Comparison of ENCODE assay signal across 8 cellular contexts in genomic region chr2:201618744-201619654, GRCh38. TPM values are rescaled to one million over a fixed set of nuclear protein-coding genes. Genes with fewer than 3 reads are reported as not detected.
DNase-seq lines count a peak whose midpoint lies in the region; ATAC-seq and TF ChIP-seq lines count a peak whose summit lies in the region.

No MANE protein-coding gene starts in this region.

- H3K27ac Mint-ChIP-seq in activated naive CD4-positive, alpha-beta T cell treated with anti-CD3 and anti-CD28 coated beads, Interleukin-2, amount 10 ng/mL, durations not matched to agents 7 days and 5 days: no peak overlapping the region
- no peak overlapping the region for H3K27ac Mint-ChIP-seq in activated CD8-positive, alpha-beta memory T cell treated with anti-CD3 and anti-CD28 coated beads, Interleukin-2, amount 10 ng/mL, durations not matched to agents 7 days and 5 days
- H3K27ac Mint-ChIP-seq in effector memory CD8-positive, alpha-beta T cell: peak overlapping the region in 1 of 2 donors; percentile 33

- no peaks in the 10 kb centered on the region for H3K36me3 Mint-ChIP-seq in activated naive CD4-positive, alpha-beta T cell treated with anti-CD3 and anti-CD28 coated beads, Interleukin-2, amount 10 ng/mL, durations not matched to agents 7 days and 5 days
- no peaks in the 10 kb centered on the region for H3K36me3 Mint-ChIP-seq in activated CD8-positive, alpha-beta memory T cell treated with anti-CD3 and anti-CD28 coated beads, Interleukin-2, amount 10 ng/mL, durations not matched to agents 7 days and 5 days
- H3K36me3 Mint-ChIP-seq in effector memory CD8-positive, alpha-beta T cell (ENCODE audit: insufficient read depth): no peaks in the 10 kb centered on the region

- H3K9me3 Mint-ChIP-seq in activated naive CD4-positive, alpha-beta T cell treated with anti-CD3 and anti-CD28 coated beads, Interleukin-2, amount 10 ng/mL, durations not matched to agents 7 days and 5 days: no peaks in the 10 kb centered on the region
- H3K9me3 Mint-ChIP-seq in activated CD8-positive, alpha-beta memory T cell treated with anti-CD3 and anti-CD28 coated beads, Interleukin-2, amount 10 ng/mL, durations not matched to agents 7 days and 5 days (ENCODE audit: low read depth): no peaks in the 10 kb centered on the region
- H3K9me3 Mint-ChIP-seq in effector memory CD8-positive, alpha-beta T cell: no peaks in the 10 kb centered on the region

- ATAC-seq in activated CD8-positive, alpha-beta memory T cell treated with anti-CD3 and anti-CD28 coated beads, Interleukin-2, amount 10 ng/mL, durations not matched to agents 7 days and 5 days: no peak
- ATAC-seq in effector memory CD8-positive, alpha-beta T cell (replicated peaks): no peak

- no peak overlapping the region for H3K4me3 Mint-ChIP-seq in activated naive CD4-positive, alpha-beta T cell treated with anti-CD3 and anti-CD28 coated beads, Interleukin-2, amount 10 ng/mL, durations not matched to agents 7 days and 5 days
- H3K4me3 Mint-ChIP-seq in activated CD8-positive, alpha-beta memory T cell treated with anti-CD3 and anti-CD28 coated beads, Interleukin-2, amount 10 ng/mL, durations not matched to agents 7 days and 5 days: no peak overlapping the region
- no peak overlapping the region for H3K4me3 Mint-ChIP-seq in effector memory CD8-positive, alpha-beta T cell

- CTCF ChIA-PET in activated naive CD4-positive, alpha-beta T cell treated with anti-CD3 and anti-CD28 coated beads, Interleukin-2, amount 10 ng/mL, durations not matched to agents 7 days and 5 days (lab: Charles Lee): no interaction called here
- CTCF ChIA-PET in activated CD8-positive, alpha-beta memory T cell treated with anti-CD3 and anti-CD28 coated beads, Interleukin-2, amount 10 ng/mL, durations not matched to agents 7 days and 5 days (lab: Charles Lee): no interaction called here

- H3K4me3 ChIP-seq in epithelial cell of proximal tubule (ENCODE audit: low read depth, low read length): peak overlapping the region; percentile 16

- peaks cover under 1% of the 10 kb centered on the region for H3K27me3 Mint-ChIP-seq in activated naive CD4-positive, alpha-beta T cell treated with anti-CD3 and anti-CD28 coated beads, Interleukin-2, amount 10 ng/mL, durations not matched to agents 7 days and 5 days
- peaks cover 12% of the 10 kb centered on the region for H3K27me3 Mint-ChIP-seq in activated CD8-positive, alpha-beta memory T cell treated with anti-CD3 and anti-CD28 coated beads, Interleukin-2, amount 10 ng/mL, durations not matched to agents 7 days and 5 days
- H3K27me3 Mint-ChIP-seq in effector memory CD8-positive, alpha-beta T cell: no peaks in the 10 kb centered on the region

- no peaks in the 10 kb centered on the region for H3K4me1 Mint-ChIP-seq in activated naive CD4-positive, alpha-beta T cell treated with anti-CD3 and anti-CD28 coated beads, Interleukin-2, amount 10 ng/mL, durations not matched to agents 7 days and 5 days
- no peaks in the 10 kb centered on the region for H3K4me1 Mint-ChIP-seq in activated CD8-positive, alpha-beta memory T cell treated with anti-CD3 and anti-CD28 coated beads, Interleukin-2, amount 10 ng/mL, durations not matched to agents 7 days and 5 days
- H3K4me1 Mint-ChIP-seq in effector memory CD8-positive, alpha-beta T cell (ENCODE audit: low read depth in 2 of 2): no peaks in the 10 kb centered on the region

- peak; percentile 38 for TF ChIP-seq CTCF in epithelial cell of proximal tubule (conservative IDR thresholded peaks at IDR 0.05; ENCODE audit: low read depth, low read length)

- DNase-seq in AG08396 (ENCODE audit: low spot score): peak; percentile 92
- peak; percentile 40 for DNase-seq in NCI-H2171 (lab: John Stamatoyannopoulos, UW)
- DNase-seq in epithelial cell of proximal tubule (ENCODE audit: low read depth): no peak
- DNase-seq in mucosa of gallbladder (ENCODE audit: low spot score): peak; percentile 64
- no peak for DNase-seq in activated naive CD4-positive, alpha-beta T cell treated with anti-CD3 and anti-CD28 coated beads, Interleukin-2, amount 10 ng/mL, durations not matched to agents 7 days and 5 days
- no peak for DNase-seq in activated CD8-positive, alpha-beta memory T cell treated with anti-CD3 and anti-CD28 coated beads, Interleukin-2, amount 10 ng/mL, durations not matched to agents 7 days and 5 days
- DNase-seq in activated CD4-positive, alpha-beta T cell treated with anti-CD3 and anti-CD28 coated beads for 4 hours: no peak
- no peak for DNase-seq in effector memory CD8-positive, alpha-beta T cell

RNA-seq across cellular contexts. Expression of gene TMEM237, which starts 24.3 kb away (rescaled TPM):
- total RNA-seq in epithelial cell of proximal tubule (37.0 and 53.1 TPM in 2 replicates), mucosa of gallbladder (13.5 TPM)
- total RNA-seq in activated CD8-positive, alpha-beta memory T cell treated with anti-CD3 and anti-CD28 coated beads, Interleukin-2, amount 10 ng/mL, durations not matched to agents 7 days and 5 days: 10 to 100 TPM; 19.6 to 21.6 TPM

Comparison
In these comparisons a context has a peak if more than half of its experiments do, and no peak if none do; other contexts are left out.
1. DNase-seq: peak in AG08396 (single experiment), NCI-H2171 (single experiment) and mucosa of gallbladder (single experiment); none in epithelial cell of proximal tubule (single experiment), activated naive CD4-positive, alpha-beta T cell treated with anti-CD3 and anti-CD28 coated beads, Interleukin-2, amount 10 ng/mL, durations not matched to agents 7 days and 5 days (single experiment), activated CD8-positive, alpha-beta memory T cell treated with anti-CD3 and anti-CD28 coated beads, Interleukin-2, amount 10 ng/mL, durations not matched to agents 7 days and 5 days (single experiment), activated CD4-positive, alpha-beta T cell treated with anti-CD3 and anti-CD28 coated beads for 4 hours (0 of 2) and effector memory CD8-positive, alpha-beta T cell (0 of 3).